1 cellular context compared by ENCODE assay signal in genomic region chr16:22188267-22188594, GRCh38.
TF ChIP-seq lines count a peak whose summit lies in the region.

No MANE protein-coding gene starts in this region.

TF ChIP-seq in SK-N-SH, 30 proteins besides CTCF, POLR2A, EP300 and RAD21:
- TF ChIP-seq FOXJ3 (CRISPR knock-in tag; IDR thresholded peaks at IDR 0.05) (no peak), GABPA (IDR thresholded peaks at IDR 0.05; ENCODE audit: low read depth) (no peak), CHD2 (IDR thresholded peaks at IDR 0.05; ENCODE audit: low read length, partially characterized antibody) (no peak), RFX5 (IDR thresholded peaks at IDR 0.05; ENCODE audit: low read length) (no peak), YY1 (IDR thresholded peaks at IDR 0.05; ENCODE audit: low read depth) (no peak), ELF1 (IDR thresholded peaks at IDR 0.05) (no peak), MEF2A (IDR thresholded peaks at IDR 0.05; ENCODE audit: borderline replicate concordance, low read depth) (no peak), JUND (IDR thresholded peaks at IDR 0.05) (no peak), TEAD4 (IDR thresholded peaks at IDR 0.05; ENCODE audit: borderline replicate concordance, insufficient read depth) (no peak), GATA2 (CRISPR knock-in tag; IDR thresholded peaks at IDR 0.05) (no peak), MXI1 (IDR thresholded peaks at IDR 0.05; ENCODE audit: low read depth, low read length) (no peak), NRF1 (IDR thresholded peaks at IDR 0.05; ENCODE audit: low read depth, low read length) (no peak), FOSL2 (IDR thresholded peaks at IDR 0.05; ENCODE audit: borderline replicate concordance, low read depth) (no peak)
